8 cellular contexts compared by ENCODE assay signal in genomic region chr7:22823142-22823497, GRCh38. TPM values are rescaled to one million over a fixed set of nuclear protein-coding genes. Genes with fewer than 3 reads are reported as not detected.
DNase-seq lines count a peak whose midpoint lies in the region; ATAC-seq, FAIRE-seq and TF ChIP-seq lines count a peak whose summit lies in the region.

No MANE protein-coding gene starts in this region.

- H3K4me1 ChIP-seq in heart left ventricle, result peaks cover 0 to 37% (median 20%) of the 10 kb centered on the region in 12 donors
- peaks cover 10 to 25% of the 10 kb centered on the region in 2 donors for H3K4me1 ChIP-seq in adrenal gland (replicated peaks in 1 of 2)
- H3K4me1 ChIP-seq in liver (ENCODE audit: control insufficient read depth in 4 of 4, insufficient read depth in 4 of 4, low read length in 3 of 4), result peaks cover 0 to 12% (median 8%) of the 10 kb centered on the region in 4 donors
- H3K4me1 ChIP-seq in urinary bladder (ENCODE audit: insufficient read depth), result no peaks in the 10 kb centered on the region

- H3K27ac ChIP-seq in heart left ventricle (peak overlapping the region in 11 of 12 donors; percentile 55 to 91 (median 85)), adrenal gland (peak overlapping the region in 3 of 5 donors; percentile 30 to 89 (median 76)), liver (ENCODE audit: low read depth in 1 of 2, low read length in 2 of 2) (peak overlapping the region; percentile 24 to 80), urinary bladder (ENCODE audit: low read depth) (no peak overlapping the region)

- TF ChIP-seq POLR2A in heart left ventricle (IDR thresholded peaks at IDR 0.05) (no peak), adrenal gland (IDR thresholded peaks at IDR 0.05) (no peak)

- H3K36me3 ChIP-seq in heart left ventricle (peaks cover 0 to 5% (median 0%) of the 10 kb centered on the region in 9 donors), adrenal gland (replicated peaks in 1 of 2) (no peaks in the 10 kb centered on the region), liver (ENCODE audit: control insufficient read depth in 4 of 4, insufficient read depth in 3 of 4, low read depth in 1 of 4, low read length in 3 of 4) (no peaks in the 10 kb centered on the region), urinary bladder (ENCODE audit: insufficient read depth) (no peaks in the 10 kb centered on the region)

- TF ChIP-seq CTCF in heart left ventricle (IDR thresholded peaks at IDR 0.05) (no peak), adrenal gland (IDR thresholded peaks at IDR 0.05) (no peak), liver (IDR thresholded peaks at IDR 0.05; ENCODE audit: low read depth, low read length, missing input control) (no peak)

- WGBS in heart left ventricle, 4 donors, result 40 to 52% (median 47%) methylated on average over 3 of the region's 3 CpGs
- WGBS in adrenal gland, 4 donors, result 27 to 48% (median 43%) methylated on average over 3 of the region's 3 CpGs
- WGBS in liver, result 47% methylated on average over 3 of the region's 3 CpGs
- WGBS in urinary bladder, result 40% methylated on average over 3 of the region's 3 CpGs

- H3K4me3 ChIP-seq in heart left ventricle (peak overlapping the region; percentile 56 to 97 (median 80)), adrenal gland (peak overlapping the region in 2 of 4 donors; percentile 52 to 92), liver (ENCODE audit: low read depth in 1 of 3, low read length in 3 of 3) (peak overlapping the region; percentile 66 to 99 (median 73)), urinary bladder (ENCODE audit: low read depth, low read length) (peak overlapping the region; percentile 59)

- H3K9ac ChIP-seq in liver (ENCODE audit: low read depth in 1 of 2, low read length in 2 of 2), result peak overlapping the region; percentile 73 to 77

- intact Hi-C loops in heart left ventricle (cut with DNase I), result loop anchor here in 6 of 10 donors (2.0 to 10.0 kb wide), 4 partner anchors 32 to 234 kb away; no protein-coding TSS in a partner anchor
- intact Hi-C loops in left cardiac atrium (cut with DNase I), result loop anchor here in 1 of 2 donors (10.0 kb wide), 1 partner anchor 232 kb away; no protein-coding TSS in a partner anchor
- intact Hi-C loops in adrenal gland (cut with DNase I), result no loop called here

- H3K27me3 ChIP-seq in heart left ventricle, result no peaks in the 10 kb centered on the region
- no peaks in the 10 kb centered on the region for H3K27me3 ChIP-seq in adrenal gland
- H3K27me3 ChIP-seq in liver (ENCODE audit: control insufficient read depth in 4 of 4, insufficient read depth in 4 of 4, low read length in 3 of 4), result no peaks in the 10 kb centered on the region

- no peak for TF ChIP-seq RAD21 in liver (IDR thresholded peaks at IDR 0.05)

- DNase-seq in heart left ventricle (no peak), left cardiac atrium (no peak), adrenal gland (no peak), NCI-H524 treated with DMSO at 0.1 percent for 48 hours (lab: John Stamatoyannopoulos, UW) (no peak), urothelium cell line (ENCODE audit: low spot score) (no peak), activated gamma-delta T cell (lab: John Stamatoyannopoulos, UW) (no peak)

- ATAC-seq in heart left ventricle (peak in 2 of 4 donors; percentile 2 to 3), left cardiac atrium (no peak)

- no peak for FAIRE-seq in urothelium cell line (lab: Jason Lieb, UNC)

- H3K9me3 ChIP-seq in heart left ventricle, result no peaks in the 10 kb centered on the region
- H3K9me3 ChIP-seq in adrenal gland (replicated peaks in 1 of 3), result no peaks in the 10 kb centered on the region
- H3K9me3 ChIP-seq in liver (ENCODE audit: control insufficient read depth in 4 of 4, low read length in 3 of 4), result no peaks in the 10 kb centered on the region

TF ChIP-seq in liver, 16 proteins besides CTCF, POLR2A, EP300 and RAD21:
- TF ChIP-seq, protein P1, sequence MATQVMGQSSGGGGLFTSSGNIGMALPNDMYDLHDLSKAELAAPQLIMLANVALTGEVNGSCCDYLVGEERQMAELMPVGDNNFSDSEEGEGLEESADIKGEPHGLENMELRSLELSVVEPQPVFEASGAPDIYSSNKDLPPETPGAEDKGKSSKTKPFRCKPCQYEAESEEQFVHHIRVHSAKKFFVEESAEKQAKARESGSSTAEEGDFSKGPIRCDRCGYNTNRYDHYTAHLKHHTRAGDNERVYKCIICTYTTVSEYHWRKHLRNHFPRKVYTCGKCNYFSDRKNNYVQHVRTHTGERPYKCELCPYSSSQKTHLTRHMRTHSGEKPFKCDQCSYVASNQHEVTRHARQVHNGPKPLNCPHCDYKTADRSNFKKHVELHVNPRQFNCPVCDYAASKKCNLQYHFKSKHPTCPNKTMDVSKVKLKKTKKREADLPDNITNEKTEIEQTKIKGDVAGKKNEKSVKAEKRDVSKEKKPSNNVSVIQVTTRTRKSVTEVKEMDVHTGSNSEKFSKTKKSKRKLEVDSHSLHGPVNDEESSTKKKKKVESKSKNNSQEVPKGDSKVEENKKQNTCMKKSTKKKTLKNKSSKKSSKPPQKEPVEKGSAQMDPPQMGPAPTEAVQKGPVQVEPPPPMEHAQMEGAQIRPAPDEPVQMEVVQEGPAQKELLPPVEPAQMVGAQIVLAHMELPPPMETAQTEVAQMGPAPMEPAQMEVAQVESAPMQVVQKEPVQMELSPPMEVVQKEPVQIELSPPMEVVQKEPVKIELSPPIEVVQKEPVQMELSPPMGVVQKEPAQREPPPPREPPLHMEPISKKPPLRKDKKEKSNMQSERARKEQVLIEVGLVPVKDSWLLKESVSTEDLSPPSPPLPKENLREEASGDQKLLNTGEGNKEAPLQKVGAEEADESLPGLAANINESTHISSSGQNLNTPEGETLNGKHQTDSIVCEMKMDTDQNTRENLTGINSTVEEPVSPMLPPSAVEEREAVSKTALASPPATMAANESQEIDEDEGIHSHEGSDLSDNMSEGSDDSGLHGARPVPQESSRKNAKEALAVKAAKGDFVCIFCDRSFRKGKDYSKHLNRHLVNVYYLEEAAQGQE (IDR thresholded peaks at IDR 0.05), result no peak
- TF ChIP-seq HNF4A (conservative IDR thresholded peaks at IDR 0.05) (no peak), FOXA1 (IDR thresholded peaks at IDR 0.05) (no peak), NR2F2 (IDR thresholded peaks at IDR 0.05) (no peak), JUND (IDR thresholded peaks at IDR 0.05) (no peak), EGR1 (IDR thresholded peaks at IDR 0.05; ENCODE audit: low read depth in 2 of 2) (no peak), GABPA (IDR thresholded peaks at IDR 0.05 in 1 of 2, conservative IDR thresholded peaks at IDR 0.05 in 1 of 2) (no peak), TAF1 (conservative IDR thresholded peaks at IDR 0.05) (no peak), FOXA2 (IDR thresholded peaks at IDR 0.05) (no peak), HNF4G (IDR thresholded peaks at IDR 0.05) (no peak), SP1 (IDR thresholded peaks at IDR 0.05) (no peak), RXRA (IDR thresholded peaks at IDR 0.05) (no peak), YY1 (IDR thresholded peaks at IDR 0.05) (peak; percentile 49)
- TF ChIP-seq, protein P2, sequence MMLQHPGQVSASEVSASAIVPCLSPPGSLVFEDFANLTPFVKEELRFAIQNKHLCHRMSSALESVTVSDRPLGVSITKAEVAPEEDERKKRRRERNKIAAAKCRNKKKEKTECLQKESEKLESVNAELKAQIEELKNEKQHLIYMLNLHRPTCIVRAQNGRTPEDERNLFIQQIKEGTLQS (IDR thresholded peaks at IDR 0.05), result no peak
- TF ChIP-seq, protein P3, sequence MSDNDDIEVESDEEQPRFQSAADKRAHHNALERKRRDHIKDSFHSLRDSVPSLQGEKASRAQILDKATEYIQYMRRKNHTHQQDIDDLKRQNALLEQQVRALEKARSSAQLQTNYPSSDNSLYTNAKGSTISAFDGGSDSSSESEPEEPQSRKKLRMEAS (IDR thresholded peaks at IDR 0.05), result no peak
- TF ChIP-seq, protein P4, sequence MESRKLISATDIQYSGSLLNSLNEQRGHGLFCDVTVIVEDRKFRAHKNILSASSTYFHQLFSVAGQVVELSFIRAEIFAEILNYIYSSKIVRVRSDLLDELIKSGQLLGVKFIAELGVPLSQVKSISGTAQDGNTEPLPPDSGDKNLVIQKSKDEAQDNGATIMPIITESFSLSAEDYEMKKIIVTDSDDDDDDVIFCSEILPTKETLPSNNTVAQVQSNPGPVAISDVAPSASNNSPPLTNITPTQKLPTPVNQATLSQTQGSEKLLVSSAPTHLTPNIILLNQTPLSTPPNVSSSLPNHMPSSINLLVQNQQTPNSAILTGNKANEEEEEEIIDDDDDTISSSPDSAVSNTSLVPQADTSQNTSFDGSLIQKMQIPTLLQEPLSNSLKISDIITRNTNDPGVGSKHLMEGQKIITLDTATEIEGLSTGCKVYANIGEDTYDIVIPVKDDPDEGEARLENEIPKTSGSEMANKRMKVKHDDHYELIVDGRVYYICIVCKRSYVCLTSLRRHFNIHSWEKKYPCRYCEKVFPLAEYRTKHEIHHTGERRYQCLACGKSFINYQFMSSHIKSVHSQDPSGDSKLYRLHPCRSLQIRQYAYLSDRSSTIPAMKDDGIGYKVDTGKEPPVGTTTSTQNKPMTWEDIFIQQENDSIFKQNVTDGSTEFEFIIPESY (IDR thresholded peaks at IDR 0.05), result peak; percentile 22

RNA-seq across cellular contexts. Expression of gene TOMM7, which starts 0.5 kb away (rescaled TPM):
- total RNA-seq in heart left ventricle (100 to 1,000 TPM; 137 to 529 (median 399) TPM), left cardiac atrium (100 to 1,000 TPM; 365 to 444 TPM), adrenal gland (100 to 1,000 TPM in 7 of 8 donors, 10 to 100 TPM in 1; 94.2 to 574 (median 327) TPM), liver (10 to 100 TPM; 39.2 to 73.7 TPM), urinary bladder (143 TPM)
- polyA plus RNA-seq in heart left ventricle (100 to 1,000 TPM; 253 to 341 TPM), adrenal gland (100 to 1,000 TPM; 185 to 326 (median 199) TPM), liver (100 to 1,000 TPM; 200 to 271 TPM), urinary bladder (634 TPM)

Comparison
In these comparisons a context has a peak if more than half of its experiments do, and no peak if none do; other contexts are left out.
1. intact Hi-C loops: an anchor here in heart left ventricle (2.0 to 10.0 kb wide); none called in adrenal gland.